Comparison of ENCODE assay signal across 1 cellular context in genomic region chr1:23530089-23530749, GRCh38.
TF ChIP-seq lines count a peak whose summit lies in the region.

No MANE protein-coding gene starts in this region.

TF ChIP-seq in K562, 482 proteins besides CTCF, POLR2A, EP300 and RAD21 (continued from another document and continues in another):
- TF ChIP-seq FOXO4 (CRISPR knock-in tag; IDR thresholded peaks at IDR 0.05) (no peak), ZNF184 (CRISPR knock-in tag; IDR thresholded peaks at IDR 0.05) (no peak), KDM5B (IDR thresholded peaks at IDR 0.05; ENCODE audit: insufficient replicate concordance, low read depth, low read length) (peak; percentile 77), KDM1A (IDR thresholded peaks at IDR 0.05) (peak; percentile 9 to 22; a peak in 1 of 4 replicates), MXD1 (CRISPR knock-in tag; IDR thresholded peaks at IDR 0.05; ENCODE audit: borderline replicate concordance, poor library complexity, severe bottlenecking) (no peak), ZNF175 (CRISPR knock-in tag; IDR thresholded peaks at IDR 0.05; ENCODE audit: low read depth) (no peak), TBL1XR1 (IDR thresholded peaks at IDR 0.05; ENCODE audit: low read length in 2 of 2) (no peak), DIDO1 (tag; IDR thresholded peaks at IDR 0.05; ENCODE audit: low read depth) (no peak), PCBP2 (IDR thresholded peaks at IDR 0.05; ENCODE audit: low read depth, low read length, poor library complexity, severe bottlenecking) (no peak), GATAD2B (IDR thresholded peaks at IDR 0.05; ENCODE audit: borderline replicate concordance) (no peak), STAG1 (CRISPR knock-in tag; IDR thresholded peaks at IDR 0.05; ENCODE audit: borderline replicate concordance) (no peak), EWSR1 (IDR thresholded peaks at IDR 0.05; ENCODE audit: borderline replicate concordance, low read depth, partially characterized antibody) (no peak), ILK (tag; IDR thresholded peaks at IDR 0.05; ENCODE audit: borderline replicate concordance, low read depth) (no peak), TCF7 (IDR thresholded peaks at IDR 0.05; ENCODE audit: borderline replicate concordance) (0 out of 2 replicates have a peak, but pooled peaks have one; percentile 32), PKNOX1 (IDR thresholded peaks at IDR 0.05) (no peak), ATF7 (IDR thresholded peaks at IDR 0.05) (no peak), ZBTB17 (CRISPR knock-in tag; IDR thresholded peaks at IDR 0.05) (no peak), ADNP (tag; IDR thresholded peaks at IDR 0.05) (0 out of 2 replicates have a peak, but pooled peaks have one; percentile 21), SNIP1 (IDR thresholded peaks at IDR 0.05; ENCODE audit: low read depth) (no peak), GATA2 (CRISPR knock-in tag; IDR thresholded peaks at IDR 0.05) (no peak), ZFX (CRISPR knock-in tag; IDR thresholded peaks at IDR 0.05) (peak; percentile 30), CTBP1 (IDR thresholded peaks at IDR 0.05; ENCODE audit: borderline replicate concordance) (no peak), PHB2 (IDR thresholded peaks at IDR 0.05; ENCODE audit: low read depth) (no peak), IRF2 (CRISPR knock-in tag; IDR thresholded peaks at IDR 0.05) (no peak), ZNF146 (CRISPR knock-in tag; IDR thresholded peaks at IDR 0.05; ENCODE audit: unreplicated experiment) (no peak), ETS2 (tag; IDR thresholded peaks at IDR 0.05; ENCODE audit: borderline replicate concordance, poor library complexity, severe bottlenecking) (no peak), CREB5 (CRISPR knock-in tag; IDR thresholded peaks at IDR 0.05) (no peak), HMGN3 (IDR thresholded peaks at IDR 0.05; ENCODE audit: borderline replicate concordance, extremely low read depth, insufficient read length, low read depth, low read length) (no peak), SMAD3 (CRISPR knock-in tag; conservative IDR thresholded peaks at IDR 0.05) (no peak), POLR3G (IDR thresholded peaks at IDR 0.05; ENCODE audit: extremely low read depth, insufficient read length, insufficient replicate concordance) (no peak), CAMTA2 (CRISPR knock-in tag; conservative IDR thresholded peaks at IDR 0.05) (no peak), ZNF316 (IDR thresholded peaks at IDR 0.05) (no peak), MAZ (CRISPR knock-in tag; conservative IDR thresholded peaks at IDR 0.05 in 1 of 2, IDR thresholded peaks at IDR 0.05 in 1 of 2) (0 out of 4 replicates have a peak, but pooled peaks of 1 of the 2 experiments have one; percentile 40), SRSF7 (optimal IDR thresholded peaks at IDR 0.05; ENCODE audit: low read depth, low read length) (no peak), ZNF12 (CRISPR knock-in tag; IDR thresholded peaks at IDR 0.05) (no peak), RBM22 (IDR thresholded peaks at IDR 0.05; ENCODE audit: low read depth, low read length, poor library complexity, severe bottlenecking) (no peak), STAT5B (CRISPR knock-in tag; IDR thresholded peaks at IDR 0.05) (no peak), TAL1 (IDR thresholded peaks at IDR 0.05) (no peak), PCBP1 (IDR thresholded peaks at IDR 0.05; ENCODE audit: low read depth, low read length, poor library complexity, severe bottlenecking) (no peak), ZNF280A (IDR thresholded peaks at IDR 0.05; ENCODE audit: low read depth, partially characterized antibody) (no peak), YY1 (IDR thresholded peaks at IDR 0.05; ENCODE audit: borderline replicate concordance in 1 of 3, control insufficient read depth in 1 of 3, extremely low read depth in 1 of 3, insufficient read depth in 3 of 3, insufficient read length in 1 of 3, insufficient replicate concordance in 2 of 3, low read depth in 1 of 3, low read length in 2 of 3) (peak in 1 of 3 experiments; percentile 56), CHD1 (IDR thresholded peaks at IDR 0.05; ENCODE audit: low read length) (no peak), ARNT (IDR thresholded peaks at IDR 0.05) (no peak), ZNF212 (CRISPR knock-in tag; IDR thresholded peaks at IDR 0.05) (no peak), ZBTB7A (IDR thresholded peaks at IDR 0.05; ENCODE audit: borderline replicate concordance, control insufficient read depth, low read depth, low read length) (no peak), CCNT2 (IDR thresholded peaks at IDR 0.05; ENCODE audit: borderline replicate concordance, extremely low read depth, insufficient read length, low read depth, low read length) (no peak), ZNF717 (CRISPR knock-in tag; IDR thresholded peaks at IDR 0.05) (no peak), TCF7L2 (IDR thresholded peaks at IDR 0.05; ENCODE audit: low read depth, low read length) (no peak), BDP1 (IDR thresholded peaks at IDR 0.05; ENCODE audit: insufficient read depth, insufficient read length) (no peak)
- TF ChIP-seq, protein P1, sequence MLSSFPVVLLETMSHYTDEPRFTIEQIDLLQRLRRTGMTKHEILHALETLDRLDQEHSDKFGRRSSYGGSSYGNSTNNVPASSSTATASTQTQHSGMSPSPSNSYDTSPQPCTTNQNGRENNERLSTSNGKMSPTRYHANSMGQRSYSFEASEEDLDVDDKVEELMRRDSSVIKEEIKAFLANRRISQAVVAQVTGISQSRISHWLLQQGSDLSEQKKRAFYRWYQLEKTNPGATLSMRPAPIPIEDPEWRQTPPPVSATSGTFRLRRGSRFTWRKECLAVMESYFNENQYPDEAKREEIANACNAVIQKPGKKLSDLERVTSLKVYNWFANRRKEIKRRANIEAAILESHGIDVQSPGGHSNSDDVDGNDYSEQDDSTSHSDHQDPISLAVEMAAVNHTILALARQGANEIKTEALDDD (IDR thresholded peaks at IDR 0.05) = no peak
- TF ChIP-seq, protein P2, sequence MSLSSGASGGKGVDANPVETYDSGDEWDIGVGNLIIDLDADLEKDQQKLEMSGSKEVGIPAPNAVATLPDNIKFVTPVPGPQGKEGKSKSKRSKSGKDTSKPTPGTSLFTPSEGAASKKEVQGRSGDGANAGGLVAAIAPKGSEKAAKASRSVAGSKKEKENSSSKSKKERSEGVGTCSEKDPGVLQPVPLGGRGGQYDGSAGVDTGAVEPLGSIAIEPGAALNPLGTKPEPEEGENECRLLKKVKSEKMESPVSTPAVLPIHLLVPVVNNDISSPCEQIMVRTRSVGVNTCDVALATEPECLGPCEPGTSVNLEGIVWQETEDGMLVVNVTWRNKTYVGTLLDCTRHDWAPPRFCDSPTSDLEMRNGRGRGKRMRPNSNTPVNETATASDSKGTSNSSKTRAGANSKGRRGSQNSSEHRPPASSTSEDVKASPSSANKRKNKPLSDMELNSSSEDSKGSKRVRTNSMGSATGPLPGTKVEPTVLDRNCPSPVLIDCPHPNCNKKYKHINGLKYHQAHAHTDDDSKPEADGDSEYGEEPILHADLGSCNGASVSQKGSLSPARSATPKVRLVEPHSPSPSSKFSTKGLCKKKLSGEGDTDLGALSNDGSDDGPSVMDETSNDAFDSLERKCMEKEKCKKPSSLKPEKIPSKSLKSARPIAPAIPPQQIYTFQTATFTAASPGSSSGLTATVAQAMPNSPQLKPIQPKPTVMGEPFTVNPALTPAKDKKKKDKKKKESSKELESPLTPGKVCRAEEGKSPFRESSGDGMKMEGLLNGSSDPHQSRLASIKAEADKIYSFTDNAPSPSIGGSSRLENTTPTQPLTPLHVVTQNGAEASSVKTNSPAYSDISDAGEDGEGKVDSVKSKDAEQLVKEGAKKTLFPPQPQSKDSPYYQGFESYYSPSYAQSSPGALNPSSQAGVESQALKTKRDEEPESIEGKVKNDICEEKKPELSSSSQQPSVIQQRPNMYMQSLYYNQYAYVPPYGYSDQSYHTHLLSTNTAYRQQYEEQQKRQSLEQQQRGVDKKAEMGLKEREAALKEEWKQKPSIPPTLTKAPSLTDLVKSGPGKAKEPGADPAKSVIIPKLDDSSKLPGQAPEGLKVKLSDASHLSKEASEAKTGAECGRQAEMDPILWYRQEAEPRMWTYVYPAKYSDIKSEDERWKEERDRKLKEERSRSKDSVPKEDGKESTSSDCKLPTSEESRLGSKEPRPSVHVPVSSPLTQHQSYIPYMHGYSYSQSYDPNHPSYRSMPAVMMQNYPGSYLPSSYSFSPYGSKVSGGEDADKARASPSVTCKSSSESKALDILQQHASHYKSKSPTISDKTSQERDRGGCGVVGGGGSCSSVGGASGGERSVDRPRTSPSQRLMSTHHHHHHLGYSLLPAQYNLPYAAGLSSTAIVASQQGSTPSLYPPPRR (CRISPR knock-in tag; IDR thresholded peaks at IDR 0.05; ENCODE audit: borderline replicate concordance) = peak; percentile 22; the same call in 1 of the 2 replicates
- TF ChIP-seq, protein P3, sequence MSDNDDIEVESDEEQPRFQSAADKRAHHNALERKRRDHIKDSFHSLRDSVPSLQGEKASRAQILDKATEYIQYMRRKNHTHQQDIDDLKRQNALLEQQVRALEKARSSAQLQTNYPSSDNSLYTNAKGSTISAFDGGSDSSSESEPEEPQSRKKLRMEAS (CRISPR knock-in tag; IDR thresholded peaks at IDR 0.05) = peak; percentile 52
- TF ChIP-seq, protein P4, sequence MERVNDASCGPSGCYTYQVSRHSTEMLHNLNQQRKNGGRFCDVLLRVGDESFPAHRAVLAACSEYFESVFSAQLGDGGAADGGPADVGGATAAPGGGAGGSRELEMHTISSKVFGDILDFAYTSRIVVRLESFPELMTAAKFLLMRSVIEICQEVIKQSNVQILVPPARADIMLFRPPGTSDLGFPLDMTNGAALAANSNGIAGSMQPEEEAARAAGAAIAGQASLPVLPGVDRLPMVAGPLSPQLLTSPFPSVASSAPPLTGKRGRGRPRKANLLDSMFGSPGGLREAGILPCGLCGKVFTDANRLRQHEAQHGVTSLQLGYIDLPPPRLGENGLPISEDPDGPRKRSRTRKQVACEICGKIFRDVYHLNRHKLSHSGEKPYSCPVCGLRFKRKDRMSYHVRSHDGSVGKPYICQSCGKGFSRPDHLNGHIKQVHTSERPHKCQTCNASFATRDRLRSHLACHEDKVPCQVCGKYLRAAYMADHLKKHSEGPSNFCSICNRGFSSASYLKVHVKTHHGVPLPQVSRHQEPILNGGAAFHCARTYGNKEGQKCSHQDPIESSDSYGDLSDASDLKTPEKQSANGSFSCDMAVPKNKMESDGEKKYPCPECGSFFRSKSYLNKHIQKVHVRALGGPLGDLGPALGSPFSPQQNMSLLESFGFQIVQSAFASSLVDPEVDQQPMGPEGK (CRISPR knock-in tag; IDR thresholded peaks at IDR 0.05; ENCODE audit: borderline replicate concordance) = no peak
- TF ChIP-seq, protein P5, sequence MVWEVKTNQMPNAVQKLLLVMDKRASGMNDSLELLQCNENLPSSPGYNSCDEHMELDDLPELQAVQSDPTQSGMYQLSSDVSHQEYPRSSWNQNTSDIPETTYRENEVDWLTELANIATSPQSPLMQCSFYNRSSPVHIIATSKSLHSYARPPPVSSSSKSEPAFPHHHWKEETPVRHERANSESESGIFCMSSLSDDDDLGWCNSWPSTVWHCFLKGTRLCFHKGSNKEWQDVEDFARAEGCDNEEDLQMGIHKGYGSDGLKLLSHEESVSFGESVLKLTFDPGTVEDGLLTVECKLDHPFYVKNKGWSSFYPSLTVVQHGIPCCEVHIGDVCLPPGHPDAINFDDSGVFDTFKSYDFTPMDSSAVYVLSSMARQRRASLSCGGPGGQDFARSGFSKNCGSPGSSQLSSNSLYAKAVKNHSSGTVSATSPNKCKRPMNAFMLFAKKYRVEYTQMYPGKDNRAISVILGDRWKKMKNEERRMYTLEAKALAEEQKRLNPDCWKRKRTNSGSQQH (CRISPR knock-in tag; IDR thresholded peaks at IDR 0.05) = no peak
